Comparison of ENCODE assay signal across 16 cellular contexts in genomic region chr17:5509482-5509881, GRCh38. TPM values are rescaled to one million over a fixed set of nuclear protein-coding genes. Genes with fewer than 3 reads are reported as not detected.
DNase-seq lines count a peak whose midpoint lies in the region; ATAC-seq and TF ChIP-seq lines count a peak whose summit lies in the region.
"Had no signal": no experiment of that assay in that cellular context is flagged by ENCODE, and none has a peak within 500 bp of the region (broad histone marks: within the 10 kb centered on the region; RNA-seq: fewer than 3 reads in every experiment).

No MANE protein-coding gene starts in this region.

- in situ Hi-C loops in astrocyte of the spinal cord (cut with HindIII; ENCODE audit: low sequenced_read_pairs) = no loop called here

- H3K27ac ChIP-seq in foreskin keratinocyte = peak overlapping the region; percentile 55
- H3K27ac ChIP-seq in temporal lobe (ENCODE audit: low read depth, low read length) = peak overlapping the region; percentile 12
- H3K27ac ChIP-seq: BLaER1 treated with 17β-estradiol and CSF1 and Interleukin-3, amounts not matched to agents 10 nM and 100 nM; hepatocyte; suprapubic skin had no signal

- H3K4me1 ChIP-seq in foreskin keratinocyte = peaks cover 7% of the 10 kb centered on the region
- H3K4me1 ChIP-seq: suprapubic skin had no signal

- DNase-seq in M059J (ENCODE audit: low read depth) (peak; percentile 87), astrocyte of the spinal cord (ENCODE audit: low read depth, low spot score) (peak; percentile 65), foreskin keratinocyte (peak in 1 of 2 donors; percentile 62), T-helper 2 cell (no peak), HuH-7.5 (ENCODE audit: low spot score) (no peak)
- DNase-seq in stimulated activated naive CD4-positive, alpha-beta T cell (lab: John Stamatoyannopoulos, UW) = no peak
- DNase-seq: activated CD4-positive, alpha-beta T cell treated with anti-CD3 and anti-CD28 coated beads, Interleukin-2, amount 50 U/mL, for 4 hours; activated naive CD8-positive, alpha-beta T cell treated with anti-CD3 and anti-CD28 coated beads, Interleukin-2, amount 10 ng/mL, durations not matched to agents 7 days and 5 days; activated T-cell treated with anti-CD3 and anti-CD28 coated beads, Interleukin-2, amount 50 U/mL, for 1 hour; MM.1S; NCI-H2029; stimulated activated CD4-positive, alpha-beta T cell treated with anti-CD3 and anti-CD28 coated beads, Interleukin-1b, Interleukin-23, amount 100 ng/mL, for 48 hours had no signal

- peak; percentile 76 for ATAC-seq in foreskin keratinocyte

- TF ChIP-seq CTCF in astrocyte of the spinal cord (IDR thresholded peaks at IDR 0.05; ENCODE audit: low read depth, low read length) (no peak), foreskin keratinocyte (conservative IDR thresholded peaks at IDR 0.05) (no peak)

- H3K27me3 ChIP-seq in foreskin keratinocyte = no peaks in the 10 kb centered on the region
- H3K27me3 ChIP-seq: BLaER1 treated with 17β-estradiol and CSF1 and Interleukin-3, amounts not matched to agents 10 nM and 100 nM; hepatocyte; suprapubic skin had no signal

- no peak overlapping the region for H3K4me3 ChIP-seq in astrocyte of the spinal cord (ENCODE audit: low read depth, low read length)
- H3K4me3 ChIP-seq: BLaER1 treated with 17β-estradiol and CSF1 and Interleukin-3, amounts not matched to agents 10 nM and 100 nM; hepatocyte; suprapubic skin had no signal

RNA-seq across cellular contexts. Expression of gene MIS12, which starts 23.1 kb away (rescaled TPM):
- 32.6 and 35.6 TPM in 2 replicates for total RNA-seq in M059J (2014; rRNA removed; shearing (Covaris generic))
- 21.7 and 23.2 TPM in 2 replicates for total RNA-seq in foreskin keratinocyte
- 11.3 and 15.1 TPM in 2 replicates for polyA plus RNA-seq in foreskin keratinocyte
- total RNA-seq in temporal lobe = 11.6 TPM

RNA-seq across cellular contexts. Expression of gene DERL2, which starts 23.5 kb away (rescaled TPM):
- 75.0 and 77.8 TPM in 2 replicates for total RNA-seq in M059J (2014; rRNA removed; shearing (Covaris generic))
- total RNA-seq in foreskin keratinocyte (40.8 and 45.3 TPM in 2 replicates), temporal lobe (28.8 TPM)
- 72.1 and 74.2 TPM in 2 replicates for polyA plus RNA-seq in foreskin keratinocyte

RNA-seq across cellular contexts. Expression of gene DHX33, which starts 40.7 kb away (rescaled TPM):
- 7.4 and 8.8 TPM in 2 replicates for total RNA-seq in M059J (2014; rRNA removed; shearing (Covaris generic))
- total RNA-seq in foreskin keratinocyte = 20.9 and 23.3 TPM in 2 replicates
- polyA plus RNA-seq in foreskin keratinocyte = 5.6 and 8.4 TPM in 2 replicates
- 12.3 TPM for total RNA-seq in temporal lobe

Comparison
In these comparisons a context has a peak if more than half of its experiments do, and no peak if none do; other contexts are left out.
1. DNase-seq: peak in M059J (single experiment) and astrocyte of the spinal cord (single experiment); none in T-helper 2 cell (0 of 5), HuH-7.5 (single experiment) and stimulated activated naive CD4-positive, alpha-beta T cell (0 of 6).